ENCODE assay signal across 1 cellular context in genomic region chr1:156149374-156150106, GRCh38.
TF ChIP-seq lines count a peak whose summit lies in the region.

No MANE protein-coding gene starts in this region.

TF ChIP-seq in HepG2, 621 proteins besides CTCF, POLR2A, EP300 and RAD21:
- no peak for TF ChIP-seq ZNF605 (CRISPR knock-in tag; IDR thresholded peaks at IDR 0.05)
- TF ChIP-seq KAT7 (CRISPR knock-in tag; IDR thresholded peaks at IDR 0.05; ENCODE audit: borderline replicate concordance), result no peak
- no peak for TF ChIP-seq MEIS1 (CRISPR knock-in tag; IDR thresholded peaks at IDR 0.05; ENCODE audit: borderline replicate concordance)
- TF ChIP-seq ZNF83 (CRISPR knock-in tag; IDR thresholded peaks at IDR 0.05; ENCODE audit: borderline replicate concordance), result no peak
- no peak for TF ChIP-seq ZNF644 (CRISPR knock-in tag; IDR thresholded peaks at IDR 0.05; ENCODE audit: low read depth)
- TF ChIP-seq ATF3 (CRISPR knock-in tag; IDR thresholded peaks at IDR 0.05), result no peak
- no peak for TF ChIP-seq SP2 (CRISPR knock-in tag; IDR thresholded peaks at IDR 0.05)
- TF ChIP-seq PHF5A (CRISPR knock-in tag; IDR thresholded peaks at IDR 0.05; ENCODE audit: low read depth, unreplicated experiment), result no peak
- TF ChIP-seq ZNF687 (CRISPR knock-in tag; IDR thresholded peaks at IDR 0.05), result no peak
